Comparison of ENCODE assay signal across 35 cellular contexts in the genomic region with DNA sequence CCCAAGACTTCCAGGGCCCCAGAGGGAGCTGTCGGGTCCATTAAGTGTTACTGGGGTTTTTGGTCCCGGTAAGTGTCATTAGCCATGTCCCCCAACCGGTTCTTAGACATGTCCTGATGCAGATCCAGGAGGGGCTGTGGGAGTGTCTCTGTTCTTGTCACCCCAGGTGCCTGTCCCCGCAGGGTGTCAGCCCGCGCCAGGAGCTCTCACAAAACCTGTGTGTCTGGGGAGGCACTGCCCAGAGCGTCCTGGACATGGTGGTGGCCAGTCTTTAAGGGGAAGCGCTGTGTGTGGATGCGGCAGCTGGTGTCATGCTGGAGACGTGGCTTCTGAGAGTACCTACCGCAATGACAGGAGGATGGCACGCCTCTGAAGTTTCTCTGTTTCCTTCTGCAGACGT. TPM values are rescaled to one million over a fixed set of nuclear protein-coding genes. Genes with fewer than 3 reads are reported as not detected.
"Had no signal": no experiment of that assay in that cellular context is flagged by ENCODE, and none has a peak within 500 bp of the region (broad histone marks: within the 10 kb centered on the region; RNA-seq: fewer than 3 reads in every experiment).

No MANE protein-coding gene starts in this region.

- H3K9me3 ChIP-seq: ascending aorta had no signal

- H3K4me1 ChIP-seq: ascending aorta had no signal

- H3K4me1 Mint-ChIP-seq: activated CD4-positive, alpha-beta memory T cell treated with anti-CD3 and anti-CD28 coated beads, Interleukin-2, amount 10 ng/mL, durations not matched to agents 7 days and 5 days; activated CD8-positive, alpha-beta memory T cell treated with anti-CD3 and anti-CD28 coated beads, Interleukin-2, amount 10 ng/mL, durations not matched to agents 7 days and 5 days; activated naive CD4-positive, alpha-beta T cell treated with anti-CD3 and anti-CD28 coated beads, Interleukin-2, amount 10 ng/mL, durations not matched to agents 7 days and 5 days; activated naive CD4-positive, alpha-beta T cell treated with anti-CD3 and anti-CD28 coated beads, Interleukin-2, amount 50 U/mL, for 24 hours had no signal

- H3K4me3 ChIP-seq: ascending aorta, cardiac muscle cell had no signal

- DNase-seq: activated B cell treated with CpG ODN at 0.5 μM for 24 hours; activated CD4-positive, alpha-beta memory T cell treated with anti-CD3 and anti-CD28 coated beads, Interleukin-2, amount 10 ng/mL, durations not matched to agents 7 days and 5 days; activated CD4-positive, alpha-beta T cell treated with anti-CD3 and anti-CD28 coated beads for 48 hours; activated CD4-positive, alpha-beta T cell treated with anti-CD3 and anti-CD28 coated beads, Interleukin-2, amount 10 ng/mL, durations not matched to agents 7 days and 5 days; activated CD4-positive, alpha-beta T cell treated with anti-CD3 and anti-CD28 coated beads, Interleukin-2, amount 50 U/mL, for 48 hours; activated CD4-positive, CD25-positive, alpha-beta regulatory T cell treated with anti-CD3 and anti-CD28 coated beads, Interleukin-2, amount 50 U/mL, for 72 hours; activated CD8-positive, alpha-beta memory T cell treated with anti-CD3 and anti-CD28 coated beads for 24 hours; activated CD8-positive, alpha-beta memory T cell treated with anti-CD3 and anti-CD28 coated beads, Interleukin-2, amount 10 ng/mL, durations not matched to agents 7 days and 5 days; activated CD8-positive, alpha-beta memory T cell treated with anti-CD3 and anti-CD28 coated beads, Interleukin-2, amount 50 U/mL, for 48 hours; activated CD8-positive, alpha-beta T cell treated with anti-CD3 and anti-CD28 coated beads, Interleukin-2, amount 10 ng/mL, durations not matched to agents 7 days and 5 days; activated effector memory CD4-positive, alpha-beta T cell treated with Interleukin-2 at 50 U/mL for 16 hours; activated gamma-delta T cell; activated naive CD4-positive, alpha-beta T cell treated with anti-CD3 and anti-CD28 coated beads, Interleukin-2, amount 10 ng/mL, durations not matched to agents 7 days and 5 days; activated naive CD4-positive, alpha-beta T cell treated with Interleukin-2 at 50 U/mL for 16 hours; activated naive CD8-positive, alpha-beta T cell treated with anti-CD3 and anti-CD28 coated beads, Interleukin-2, amount 10 ng/mL, durations not matched to agents 7 days and 5 days; activated naive CD8-positive, alpha-beta T cell treated with anti-CD3 and anti-CD28 coated beads, Interleukin-2, amount 50 U/mL, for 24 hours; activated T-cell treated with anti-CD3 and anti-CD28 coated beads, Interleukin-2, amount 50 U/mL, for 24 hours; activated T-cell treated with anti-CD3 and anti-CD28 coated beads, Interleukin-2, amount 50 U/mL, for 48 hours; amygdala; anterior cingulate cortex; central memory CD4-positive, alpha-beta T cell; T-helper 1 cell; T-helper 2 cell; T-helper 9 cell had no signal

- H3K36me3 ChIP-seq: ascending aorta, cardiac muscle cell had no signal

- FAIRE-seq: bronchial epithelial cell, TTC549 had no signal

- H3K27ac ChIP-seq: ascending aorta, cardiac muscle cell, VCaP had no signal

- H3K36me3 Mint-ChIP-seq: activated CD8-positive, alpha-beta memory T cell treated with anti-CD3 and anti-CD28 coated beads, Interleukin-2, amount 10 ng/mL, durations not matched to agents 7 days and 5 days; activated naive CD4-positive, alpha-beta T cell treated with anti-CD3 and anti-CD28 coated beads, Interleukin-2, amount 10 ng/mL, durations not matched to agents 7 days and 5 days; activated naive CD4-positive, alpha-beta T cell treated with anti-CD3 and anti-CD28 coated beads, Interleukin-2, amount 50 U/mL, for 24 hours; activated naive CD8-positive, alpha-beta T cell; activated naive CD8-positive, alpha-beta T cell treated with anti-CD3 and anti-CD28 coated beads, Interleukin-2, amount 10 ng/mL, durations not matched to agents 7 days and 5 days; brain had no signal

- H3K9me3 Mint-ChIP-seq: activated B cell treated with CpG ODN at 0.5 μM for 24 hours; activated CD4-positive, alpha-beta memory T cell treated with anti-CD3 and anti-CD28 coated beads, Interleukin-2, amount 10 ng/mL, durations not matched to agents 7 days and 5 days; activated CD4-positive, alpha-beta T cell treated with anti-CD3 and anti-CD28 coated beads, Interleukin-2, amount 10 ng/mL, durations not matched to agents 7 days and 5 days; activated naive CD4-positive, alpha-beta T cell treated with anti-CD3 and anti-CD28 coated beads, Interleukin-2, amount 10 ng/mL, durations not matched to agents 7 days and 5 days; activated naive CD4-positive, alpha-beta T cell treated with anti-CD3 and anti-CD28 coated beads, Interleukin-2, amount 50 U/mL, for 24 hours; activated naive CD8-positive, alpha-beta T cell treated with anti-CD3 and anti-CD28 coated beads, Interleukin-2, amount 10 ng/mL, durations not matched to agents 7 days and 5 days; activated naive CD8-positive, alpha-beta T cell treated with anti-CD3 and anti-CD28 coated beads, Interleukin-2, amount 50 U/mL, for 24 hours; activated T-cell treated with anti-CD3 and anti-CD28 coated beads, Interleukin-2, amount 50 U/mL, for 24 hours; activated T-helper 2 cell treated with anti-CD3 and anti-CD28 coated beads, Interferon-gamma antibody, Interleukin-2, Interleukin-4, amounts not matched to agents 10 μg/mL and 5 μg/mL and 100 μg/mL, durations not matched to agents 14 hours and 24 hours and 36 hours; brain; T-helper 1 cell treated with Interleukin-12 subunit alpha and Interleukin-12 subunit beta and Interleukin-4 antibody, amounts not matched to agents 30 μg/mL and 1 μg/mL, for 36 hours; T-helper 2 cell treated with Interferon-gamma antibody and Interleukin-4, amounts not matched to agents 5 μg/mL and 100 μg/mL, for 36 hours had no signal

- H3K27ac Mint-ChIP-seq: activated B cell treated with CpG ODN at 0.5 μM for 24 hours; activated CD4-positive, alpha-beta memory T cell treated with anti-CD3 and anti-CD28 coated beads, Interleukin-2, amount 10 ng/mL, durations not matched to agents 7 days and 5 days; activated CD4-positive, alpha-beta T cell treated with anti-CD3 and anti-CD28 coated beads, Interleukin-2, amount 10 ng/mL, durations not matched to agents 7 days and 5 days; activated CD8-positive, alpha-beta memory T cell treated with anti-CD3 and anti-CD28 coated beads, Interleukin-2, amount 10 ng/mL, durations not matched to agents 7 days and 5 days; activated CD8-positive, alpha-beta T cell treated with anti-CD3 and anti-CD28 coated beads, Interleukin-2, amount 10 ng/mL, durations not matched to agents 7 days and 5 days; activated naive CD4-positive, alpha-beta T cell treated with anti-CD3 and anti-CD28 coated beads, Interleukin-2, amount 10 ng/mL, durations not matched to agents 7 days and 5 days; activated naive CD4-positive, alpha-beta T cell treated with anti-CD3 and anti-CD28 coated beads, Interleukin-2, amount 50 U/mL, for 24 hours; activated naive CD8-positive, alpha-beta T cell; activated naive CD8-positive, alpha-beta T cell treated with anti-CD3 and anti-CD28 coated beads, Interleukin-2, amount 10 ng/mL, durations not matched to agents 7 days and 5 days; activated naive CD8-positive, alpha-beta T cell treated with anti-CD3 and anti-CD28 coated beads, Interleukin-2, amount 50 U/mL, for 24 hours; activated T-cell treated with anti-CD3 and anti-CD28 coated beads, Interleukin-2, amount 50 U/mL, for 24 hours; activated T-helper 2 cell treated with anti-CD3 and anti-CD28 coated beads, Interferon-gamma antibody, Interleukin-2, Interleukin-4, amounts not matched to agents 10 μg/mL and 5 μg/mL and 100 μg/mL, durations not matched to agents 14 hours and 24 hours and 36 hours; T-helper 1 cell treated with Interleukin-12 subunit alpha and Interleukin-12 subunit beta and Interleukin-4 antibody, amounts not matched to agents 30 μg/mL and 1 μg/mL, for 36 hours; T-helper 2 cell treated with Interferon-gamma antibody and Interleukin-4, amounts not matched to agents 5 μg/mL and 100 μg/mL, for 36 hours had no signal

- H3K27me3 ChIP-seq: ascending aorta, cardiac muscle cell had no signal

- H3K27me3 Mint-ChIP-seq: activated B cell treated with CpG ODN at 0.5 μM for 24 hours; activated CD4-positive, alpha-beta memory T cell treated with anti-CD3 and anti-CD28 coated beads, Interleukin-2, amount 10 ng/mL, durations not matched to agents 7 days and 5 days; activated CD4-positive, alpha-beta T cell treated with anti-CD3 and anti-CD28 coated beads, Interleukin-2, amount 10 ng/mL, durations not matched to agents 7 days and 5 days; activated CD8-positive, alpha-beta memory T cell treated with anti-CD3 and anti-CD28 coated beads, Interleukin-2, amount 10 ng/mL, durations not matched to agents 7 days and 5 days; activated naive CD4-positive, alpha-beta T cell treated with anti-CD3 and anti-CD28 coated beads, Interleukin-2, amount 50 U/mL, for 24 hours; activated naive CD8-positive, alpha-beta T cell; activated naive CD8-positive, alpha-beta T cell treated with anti-CD3 and anti-CD28 coated beads, Interleukin-2, amount 10 ng/mL, durations not matched to agents 7 days and 5 days; activated naive CD8-positive, alpha-beta T cell treated with anti-CD3 and anti-CD28 coated beads, Interleukin-2, amount 50 U/mL, for 24 hours; activated T-cell treated with anti-CD3 and anti-CD28 coated beads, Interleukin-2, amount 50 U/mL, for 24 hours had no signal

- ATAC-seq: activated CD8-positive, alpha-beta memory T cell treated with anti-CD3 and anti-CD28 coated beads, Interleukin-2, amount 10 ng/mL, durations not matched to agents 7 days and 5 days; activated CD8-positive, alpha-beta T cell treated with anti-CD3 and anti-CD28 coated beads, Interleukin-2, amount 10 ng/mL, durations not matched to agents 7 days and 5 days; activated naive CD8-positive, alpha-beta T cell treated with anti-CD3 and anti-CD28 coated beads, Interleukin-2, amount 50 U/mL, for 24 hours had no signal

- H3K4me3 Mint-ChIP-seq: activated B cell treated with CpG ODN at 0.5 μM for 24 hours; activated CD4-positive, alpha-beta memory T cell treated with anti-CD3 and anti-CD28 coated beads, Interleukin-2, amount 10 ng/mL, durations not matched to agents 7 days and 5 days; activated CD4-positive, alpha-beta T cell treated with anti-CD3 and anti-CD28 coated beads, Interleukin-2, amount 10 ng/mL, durations not matched to agents 7 days and 5 days; activated CD8-positive, alpha-beta memory T cell treated with anti-CD3 and anti-CD28 coated beads, Interleukin-2, amount 10 ng/mL, durations not matched to agents 7 days and 5 days; activated CD8-positive, alpha-beta T cell treated with anti-CD3 and anti-CD28 coated beads, Interleukin-2, amount 10 ng/mL, durations not matched to agents 7 days and 5 days; activated naive CD4-positive, alpha-beta T cell treated with anti-CD3 and anti-CD28 coated beads, Interleukin-2, amount 10 ng/mL, durations not matched to agents 7 days and 5 days; activated naive CD4-positive, alpha-beta T cell treated with anti-CD3 and anti-CD28 coated beads, Interleukin-2, amount 50 U/mL, for 24 hours; activated naive CD8-positive, alpha-beta T cell; activated naive CD8-positive, alpha-beta T cell treated with anti-CD3 and anti-CD28 coated beads, Interleukin-2, amount 10 ng/mL, durations not matched to agents 7 days and 5 days; activated naive CD8-positive, alpha-beta T cell treated with anti-CD3 and anti-CD28 coated beads, Interleukin-2, amount 50 U/mL, for 24 hours; activated T-cell treated with anti-CD3 and anti-CD28 coated beads, Interleukin-2, amount 50 U/mL, for 24 hours; brain; T-helper 1 cell treated with Interleukin-12 subunit alpha and Interleukin-12 subunit beta and Interleukin-4 antibody, amounts not matched to agents 30 μg/mL and 1 μg/mL, for 36 hours; T-helper 2 cell treated with Interferon-gamma antibody and Interleukin-4, amounts not matched to agents 5 μg/mL and 100 μg/mL, for 36 hours had no signal

RNA-seq across cellular contexts. Expression of a gene that starts 12.5 kb away (rescaled TPM):
- total RNA-seq: bronchial epithelial cell had no signal
- polyA plus RNA-seq: cardiac muscle cell had no signal
